In genomic region chr19:5097331-5097930, GRCh38 we compare ENCODE assay signal across 27 cellular contexts.
"Had no signal": no experiment of that assay in that cellular context is flagged by ENCODE, and none has a peak within 500 bp of the region (broad histone marks: within the 10 kb centered on the region; RNA-seq: fewer than 3 reads in every experiment).

No MANE protein-coding gene starts in this region.

- ATAC-seq: activated CD8-positive, alpha-beta memory T cell treated with anti-CD3 and anti-CD28 coated beads, Interleukin-2, amount 10 ng/mL, durations not matched to agents 7 days and 5 days; activated naive CD8-positive, alpha-beta T cell treated with anti-CD3 and anti-CD28 coated beads, Interleukin-2, amount 50 U/mL, for 24 hours; Panc1 had no signal

- H3K4me3 Mint-ChIP-seq: activated B cell treated with CpG ODN at 0.5 μM for 24 hours; activated CD4-positive, alpha-beta memory T cell treated with anti-CD3 and anti-CD28 coated beads, Interleukin-2, amount 10 ng/mL, durations not matched to agents 7 days and 5 days; activated CD8-positive, alpha-beta memory T cell treated with anti-CD3 and anti-CD28 coated beads, Interleukin-2, amount 10 ng/mL, durations not matched to agents 7 days and 5 days; activated naive CD4-positive, alpha-beta T cell treated with anti-CD3 and anti-CD28 coated beads, Interleukin-2, amount 10 ng/mL, durations not matched to agents 7 days and 5 days; activated naive CD8-positive, alpha-beta T cell; activated naive CD8-positive, alpha-beta T cell treated with anti-CD3 and anti-CD28 coated beads, Interleukin-2, amount 50 U/mL, for 24 hours; T-helper 1 cell treated with Interleukin-12 subunit alpha and Interleukin-12 subunit beta and Interleukin-4 antibody, amounts not matched to agents 30 μg/mL and 1 μg/mL, for 36 hours; T-helper 2 cell treated with Interferon-gamma antibody and Interleukin-4, amounts not matched to agents 5 μg/mL and 100 μg/mL, for 36 hours had no signal

- H3K4me1 Mint-ChIP-seq: activated B cell treated with CpG ODN at 0.5 μM for 24 hours; activated CD4-positive, alpha-beta memory T cell treated with anti-CD3 and anti-CD28 coated beads, Interleukin-2, amount 10 ng/mL, durations not matched to agents 7 days and 5 days; activated CD8-positive, alpha-beta memory T cell treated with anti-CD3 and anti-CD28 coated beads, Interleukin-2, amount 10 ng/mL, durations not matched to agents 7 days and 5 days; activated naive CD4-positive, alpha-beta T cell treated with anti-CD3 and anti-CD28 coated beads, Interleukin-2, amount 10 ng/mL, durations not matched to agents 7 days and 5 days; activated naive CD8-positive, alpha-beta T cell treated with anti-CD3 and anti-CD28 coated beads, Interleukin-2, amount 50 U/mL, for 24 hours had no signal

- H3K36me3 ChIP-seq: SJCRH30 had no signal

- H3K27me3 Mint-ChIP-seq: activated B cell treated with CpG ODN at 0.5 μM for 24 hours; activated CD4-positive, alpha-beta memory T cell treated with anti-CD3 and anti-CD28 coated beads, Interleukin-2, amount 10 ng/mL, durations not matched to agents 7 days and 5 days; activated CD8-positive, alpha-beta memory T cell treated with anti-CD3 and anti-CD28 coated beads, Interleukin-2, amount 10 ng/mL, durations not matched to agents 7 days and 5 days; activated naive CD4-positive, alpha-beta T cell treated with anti-CD3 and anti-CD28 coated beads, Interleukin-2, amount 10 ng/mL, durations not matched to agents 7 days and 5 days; activated naive CD8-positive, alpha-beta T cell; activated naive CD8-positive, alpha-beta T cell treated with anti-CD3 and anti-CD28 coated beads, Interleukin-2, amount 50 U/mL, for 24 hours had no signal

- DNase-seq: activated B cell treated with CpG ODN at 0.5 μM for 24 hours; activated CD4-positive, alpha-beta memory T cell treated with anti-CD3 and anti-CD28 coated beads, Interleukin-2, amount 10 ng/mL, durations not matched to agents 7 days and 5 days; activated CD4-positive, alpha-beta T cell treated with anti-CD3 and anti-CD28 coated beads for 4 hours; activated CD4-positive, CD25-positive, alpha-beta regulatory T cell treated with anti-CD3 and anti-CD28 coated beads, Interleukin-2, amount 50 U/mL, for 72 hours; activated CD8-positive, alpha-beta memory T cell treated with anti-CD3 and anti-CD28 coated beads for 24 hours; activated CD8-positive, alpha-beta memory T cell treated with anti-CD3 and anti-CD28 coated beads, Interleukin-2, amount 10 ng/mL, durations not matched to agents 7 days and 5 days; activated CD8-positive, alpha-beta memory T cell treated with anti-CD3 and anti-CD28 coated beads, Interleukin-2, amount 50 U/mL, for 48 hours; activated effector memory CD4-positive, alpha-beta T cell treated with Interleukin-2 at 50 U/mL for 16 hours; activated naive CD4-positive, alpha-beta T cell treated with anti-CD3 and anti-CD28 coated beads, Interleukin-2, amount 10 ng/mL, durations not matched to agents 7 days and 5 days; activated naive CD8-positive, alpha-beta T cell treated with anti-CD3 and anti-CD28 coated beads, Interleukin-2, amount 50 U/mL, for 24 hours; activated T-cell treated with anti-CD3 and anti-CD28 coated beads, Interleukin-2, amount 50 U/mL, for 48 hours; Karpas-422; NCI-H1105; NCI-H1417 treated with DMSO at 0.1 percent for 48 hours; NCI-H187 treated with DMSO at 0.1 percent for 48 hours; NCI-H2081 treated with DMSO at 0.1 percent for 48 hours; NCI-H226; NCI-H446 treated with DMSO at 0.1 percent for 48 hours; NCI-H524; SHP77; SJCRH30; SK-N-SH had no signal

- H3K4me3 ChIP-seq: cardiac muscle cell, SJCRH30 had no signal

- H3K9me3 ChIP-seq: SK-N-SH had no signal

- H3K27ac Mint-ChIP-seq: activated B cell treated with CpG ODN at 0.5 μM for 24 hours; activated CD4-positive, alpha-beta memory T cell treated with anti-CD3 and anti-CD28 coated beads, Interleukin-2, amount 10 ng/mL, durations not matched to agents 7 days and 5 days; activated CD8-positive, alpha-beta memory T cell treated with anti-CD3 and anti-CD28 coated beads, Interleukin-2, amount 10 ng/mL, durations not matched to agents 7 days and 5 days; activated naive CD4-positive, alpha-beta T cell treated with anti-CD3 and anti-CD28 coated beads, Interleukin-2, amount 10 ng/mL, durations not matched to agents 7 days and 5 days; activated naive CD8-positive, alpha-beta T cell; activated naive CD8-positive, alpha-beta T cell treated with anti-CD3 and anti-CD28 coated beads, Interleukin-2, amount 50 U/mL, for 24 hours; T-helper 1 cell treated with Interleukin-12 subunit alpha and Interleukin-12 subunit beta and Interleukin-4 antibody, amounts not matched to agents 30 μg/mL and 1 μg/mL, for 36 hours; T-helper 2 cell treated with Interferon-gamma antibody and Interleukin-4, amounts not matched to agents 5 μg/mL and 100 μg/mL, for 36 hours had no signal

- H3K9ac ChIP-seq: SK-N-SH had no signal

- H3K27ac ChIP-seq: cardiac muscle cell, SJCRH30 had no signal

- H3K4me2 ChIP-seq: SK-N-SH had no signal

- H3K27me3 ChIP-seq: cardiac muscle cell, SJCRH30 had no signal
